In genomic region chr12:1204581-1205121, GRCh38 we compare ENCODE assay signal across 9 cellular contexts.
DNase-seq lines count a peak whose midpoint lies in the region; ATAC-seq, FAIRE-seq and TF ChIP-seq lines count a peak whose summit lies in the region.
"Had no signal": no experiment of that assay in that cellular context is flagged by ENCODE, and none has a peak within 500 bp of the region (broad histone marks: within the 10 kb centered on the region; RNA-seq: fewer than 3 reads in every experiment).

No MANE protein-coding gene starts in this region.

- peak overlapping the region; percentile 92 for H3K4me2 ChIP-seq in GM12878 (ENCODE audit: control insufficient read depth, insufficient read depth)

- peak overlapping the region; percentile 70 for H2AFZ ChIP-seq in GM12878 (ENCODE audit: control insufficient read depth, low read depth, low read length)

- H3K79me2 ChIP-seq in GM12878 (ENCODE audit: control insufficient read depth, insufficient read depth, low read length) = no peaks in the 10 kb centered on the region

- TF ChIP-seq EP300 in GM12878 (IDR thresholded peaks at IDR 0.05; ENCODE audit: borderline replicate concordance in 1 of 2, control insufficient read depth in 1 of 2, low read depth in 2 of 2, low read length in 2 of 2) = peak; percentile 32 to 87; a peak in 2 of 4 replicates

- DNase-seq in AG09309 (ENCODE audit: low read depth) (no peak), GM12878 (ENCODE audit: low read depth, low spot score) (peak; percentile 56), midbrain (lab: John Stamatoyannopoulos, UW) (no peak), NCI-H2227 treated with DMSO at 0.1 percent for 48 hours (lab: John Stamatoyannopoulos, UW) (no peak), iPS-NIHi7 (ENCODE audit: extremely low spot score) (no peak)

- peak; percentile 76 for FAIRE-seq in GM12878 (lab: Jason Lieb, UNC)

- 0 out of 2 replicates have a peak, but pooled peaks cover 4% of the 10 kb centered on the region for H3K4me1 ChIP-seq in GM12878 (ENCODE audit: control insufficient read depth, insufficient read depth, low read length)
- H3K4me1 ChIP-seq in muscle layer of duodenum (ENCODE audit: control insufficient read depth in 1 of 2, insufficient read depth in 2 of 2, low read length in 2 of 2) = peaks cover 0 to 28% of the 10 kb centered on the region in 2 donors

- WGBS in GM12878 (ENCODE audit: insufficient coverage, insufficient replicate concordance, low lambda C conversion rate, missing lambda C conversion rate) = 0% methylated on average over 6 of the region's 6 CpGs

- CTCF ChIA-PET in GM12878 (lab: Yijun Ruan, JAX) = interaction anchor here (0.7 to 5.7 kb wide), 2 partner anchors 86 to 87 kb away, joined by 4 to 36 read pairs; no protein-coding TSS in a partner anchor

- RAD21 ChIA-PET in GM12878 (lab: Charles Lee; ENCODE audit: unreplicated experiment) = interaction anchor here (0.9 to 4.3 kb wide), 3 partner anchors 87 to 324 kb away, joined by 3 to 28 read pairs (median 3); no protein-coding TSS in a partner anchor

- H3K36me3 ChIP-seq in GM12878 (ENCODE audit: control insufficient read depth in 2 of 2, insufficient read depth in 2 of 2, low read length in 1 of 2) (no peaks in the 10 kb centered on the region), muscle layer of duodenum (ENCODE audit: control insufficient read depth in 1 of 2, insufficient read depth in 2 of 2, low read length in 2 of 2) (no peaks in the 10 kb centered on the region)

- POLR2A ChIA-PET in GM12878 (lab: Charles Lee) = no interaction called here

- no peaks in the 10 kb centered on the region for H4K20me1 ChIP-seq in GM12878 (ENCODE audit: control insufficient read depth, insufficient read depth)

- peak; percentile 89 for ATAC-seq in GM18909 (IDR thresholded peaks at IDR 0.05; ENCODE audit: poor library complexity, unreplicated experiment)
- ATAC-seq in HG03378 (IDR thresholded peaks at IDR 0.05; ENCODE audit: unreplicated experiment) = peak; percentile 85
- peak; percentile 99 for ATAC-seq in GM12878
- ATAC-seq: HCT116 had no signal

- SMC1A ChIA-PET in GM12878 (lab: Charles Lee; ENCODE audit: uncharacterized antibody, unreplicated experiment) = interaction anchor here (0.5 to 3.3 kb wide), 7 partner anchors 17 to 87 kb away, joined by 3 to 23 read pairs (median 4); no protein-coding TSS in a partner anchor

- TF ChIP-seq RAD21 in GM12878 (IDR thresholded peaks at IDR 0.05; ENCODE audit: insufficient read depth, low read depth, low read length) = no peak

- TF ChIP-seq CTCF in AG09309 (IDR thresholded peaks at IDR 0.05; ENCODE audit: control insufficient read depth, insufficient read depth, low read depth, low read length, missing control alignments) = no peak
- TF ChIP-seq CTCF in GM12878 (IDR thresholded peaks at IDR 0.05 in 2 of 3, conservative IDR thresholded peaks at IDR 0.05 in 1 of 3; ENCODE audit: control insufficient read depth in 2 of 3, extremely low read depth in 1 of 3, insufficient read depth in 1 of 3, low read depth in 3 of 3, low read length in 3 of 3) = no peak

- H3K27ac ChIP-seq in GM12878 (ENCODE audit: control insufficient read depth, insufficient read depth) = peak overlapping the region; percentile 62; the same call in 1 of the 2 replicates
- peak overlapping the region; percentile 7 for H3K27ac ChIP-seq in muscle layer of duodenum (ENCODE audit: low read length)

- H3K27me3 ChIP-seq in GM12878 (replicated peaks in 1 of 2; ENCODE audit: control insufficient read depth in 2 of 2, insufficient read depth in 2 of 2, low read length in 1 of 2) (no peaks in the 10 kb centered on the region), muscle layer of duodenum (ENCODE audit: low read depth, low read length) (no peaks in the 10 kb centered on the region)

- H3K9ac ChIP-seq in GM12878 (ENCODE audit: control insufficient read depth, insufficient read depth, low read length) = 0 out of 2 replicates have a peak overlapping the region, but pooled peaks have one; percentile 4

- H3K4me3 ChIP-seq in AG09309 (ENCODE audit: control insufficient read depth, low read depth, low read length) (peak overlapping the region; percentile 31), GM12878 (peak overlapping the region; percentile 57), muscle layer of duodenum (ENCODE audit: low read depth in 1 of 2, low read length in 2 of 2) (peak overlapping the region; percentile 53 to 58)

- no TSS peak for BruUV-seq in GM12878 (replicated peaks; lab: Mats Ljungman, UMichigan)

- intact Hi-C loops in GM12878 (cut with micrococcal nuclease; ENCODE audit: unreplicated experiment) = no loop called here

- in situ Hi-C loops in GM12878 (cut with MboI) = no loop called here

- H3K9me3 ChIP-seq in GM12878 (replicated peaks; ENCODE audit: control insufficient read depth, insufficient read depth, low read length) = no peaks in the 10 kb centered on the region
- no peaks in the 10 kb centered on the region for H3K9me3 ChIP-seq in muscle layer of duodenum (ENCODE audit: control insufficient read depth in 1 of 2, low read length in 2 of 2)

- no peak for TF ChIP-seq POLR2A in GM12878 (IDR thresholded peaks at IDR 0.05; ENCODE audit: low read depth, low read length)

TF ChIP-seq in GM12878, 131 proteins besides CTCF, POLR2A, EP300 and RAD21 (continues in another document):
- TF ChIP-seq NFIC (IDR thresholded peaks at IDR 0.05; ENCODE audit: low read depth, low read length) (0 out of 2 replicates have a peak, but pooled peaks have one; percentile 23), TCF3 (IDR thresholded peaks at IDR 0.05; ENCODE audit: borderline replicate concordance, insufficient read depth, low read depth, low read length) (no peak), MLLT1 (IDR thresholded peaks at IDR 0.05) (peak; percentile 26; the same call in 1 of the 2 replicates), KDM1A (IDR thresholded peaks at IDR 0.05; ENCODE audit: borderline replicate concordance) (no peak), HDAC2 (IDR thresholded peaks at IDR 0.05) (no peak), NRF1 (conservative IDR thresholded peaks at IDR 0.05; ENCODE audit: low read depth, low read length) (no peak), BHLHE40 (IDR thresholded peaks at IDR 0.05; ENCODE audit: borderline replicate concordance in 1 of 2, low read depth in 2 of 2, low read length in 1 of 2) (no peak), USF2 (IDR thresholded peaks at IDR 0.05; ENCODE audit: borderline replicate concordance, low read depth, low read length) (no peak), BRCA1 (IDR thresholded peaks at IDR 0.05; ENCODE audit: low read depth, low read length) (no peak), PBX3 (IDR thresholded peaks at IDR 0.05; ENCODE audit: insufficient replicate concordance, low read depth, low read length) (no peak), RCOR1 (conservative IDR thresholded peaks at IDR 0.05; ENCODE audit: low read depth, low read length) (no peak), MTA2 (IDR thresholded peaks at IDR 0.05; ENCODE audit: low read depth) (no peak), KLF5 (IDR thresholded peaks at IDR 0.05; ENCODE audit: partially characterized antibody) (no peak), SMAD1 (IDR thresholded peaks at IDR 0.05; ENCODE audit: low read depth, partially characterized antibody) (peak; percentile 29), JUNB (IDR thresholded peaks at IDR 0.05) (peak; percentile 32; the same call in 1 of the 2 replicates), EED (IDR thresholded peaks at IDR 0.05; ENCODE audit: low read depth) (no peak), ZBED1 (IDR thresholded peaks at IDR 0.05; ENCODE audit: borderline replicate concordance) (no peak), SUPT20H (IDR thresholded peaks at IDR 0.05; ENCODE audit: borderline replicate concordance, control insufficient read depth, low read depth, low read length) (no peak), MTA3 (IDR thresholded peaks at IDR 0.05; ENCODE audit: borderline replicate concordance, low read length) (no peak), ZNF24 (IDR thresholded peaks at IDR 0.05) (peak; percentile 82), MXI1 (IDR thresholded peaks at IDR 0.05; ENCODE audit: low read depth, low read length) (no peak), RELA (IDR thresholded peaks at IDR 0.05; ENCODE audit: borderline replicate concordance, partially characterized antibody) (no peak)
